In genomic region chr3:78610462-78611125, GRCh38 we compare ENCODE assay signal across 20 cellular contexts.
A peak's percentile ranks its signal among the peaks of the same experiment; 100 is the strongest.
DNase-seq lines count a peak whose midpoint lies in the region; ATAC-seq and TF ChIP-seq lines count a peak whose summit lies in the region.
"Had no signal": no experiment of that assay in that cellular context is flagged by ENCODE, and none has a peak within 500 bp of the region (broad histone marks: within the 10 kb centered on the region; RNA-seq: fewer than 3 reads in every experiment).

No MANE protein-coding gene starts in this region.

- in situ Hi-C loops in brain microvascular endothelial cell (cut with HindIII; ENCODE audit: low pct_ligation_motif_present, low sequenced_read_pairs): no loop called here

- no peaks in the 10 kb centered on the region for H3K36me3 ChIP-seq in breast epithelium
- peaks cover 3% of the 10 kb centered on the region for H3K36me3 ChIP-seq in brain microvascular endothelial cell (replicated peaks)
- H3K36me3 ChIP-seq: Peyer's patch had no signal

- no peaks in the 10 kb centered on the region for H3K4me1 Mint-ChIP-seq in MCF 10A (ENCODE audit: insufficient read depth, unreplicated experiment)
- H3K4me1 Mint-ChIP-seq: B cell, IgD-negative memory B cell had no signal

- no peaks in the 10 kb centered on the region for H3K27me3 Mint-ChIP-seq in MCF 10A (ENCODE audit: insufficient read depth, unreplicated experiment)
- H3K27me3 Mint-ChIP-seq: B cell, IgD-negative memory B cell had no signal

- peak overlapping the region; percentile 31 for H3K27ac Mint-ChIP-seq in MCF 10A (ENCODE audit: low read depth, unreplicated experiment)
- H3K27ac Mint-ChIP-seq: B cell, IgD-negative memory B cell had no signal

- H3K4me1 ChIP-seq in breast epithelium (no peaks in the 10 kb centered on the region), foreskin keratinocyte (peaks cover 5% of the 10 kb centered on the region)
- H3K4me1 ChIP-seq: Peyer's patch, SJSA1 had no signal

- H3K27me3 ChIP-seq in breast epithelium (no peaks in the 10 kb centered on the region), brain microvascular endothelial cell (replicated peaks) (no peaks in the 10 kb centered on the region), foreskin keratinocyte (no peaks in the 10 kb centered on the region)
- H3K27me3 ChIP-seq: Peyer's patch, SJSA1 had no signal

- intact Hi-C loops in MCF 10A (cut with micrococcal nuclease): no loop called here
- intact Hi-C loops in breast epithelium (cut with DNase I; ENCODE audit: low total_unique reads): no loop called here

- no peak for TF ChIP-seq POLR2A in breast epithelium (IDR thresholded peaks at IDR 0.05)

- no peak for DNase-seq in MCF 10A (ENCODE audit: unreplicated experiment)
- no peak for DNase-seq in breast epithelium (ENCODE audit: low spot score in 2 of 2)
- peak; percentile 9 for DNase-seq in brain microvascular endothelial cell
- DNase-seq in foreskin keratinocyte: peak in 1 of 2 donors; percentile 34
- DNase-seq in superior temporal gyrus (ENCODE audit: extremely low spot score): peak; percentile 53
- no peak for DNase-seq in NCI-H1105 (lab: John Stamatoyannopoulos, UW)
- DNase-seq in HK-2 (ENCODE audit: unreplicated experiment): no peak
- no peak for DNase-seq in Ammon's horn (ENCODE audit: low spot score)
- DNase-seq: DMS79 treated with DMSO at 0.1 percent for 48 hours, Kasumi-1, NCI-H187, NCI-H2107, NCI-H226, NCI-H524 treated with DMSO at 0.1 percent for 48 hours, Peyer's patch had no signal

- POLR2A ChIA-PET in MCF 10A (lab: Yijun Ruan, JAX): no interaction called here

- TF ChIP-seq CTCF in MCF 10A (IDR thresholded peaks at IDR 0.05; ENCODE audit: unreplicated experiment): no peak
- no peak for TF ChIP-seq CTCF in breast epithelium (IDR thresholded peaks at IDR 0.05)
- TF ChIP-seq CTCF in brain microvascular endothelial cell (IDR thresholded peaks at IDR 0.05; ENCODE audit: low read depth, low read length, missing control alignments): no peak
- TF ChIP-seq CTCF in foreskin keratinocyte (conservative IDR thresholded peaks at IDR 0.05): no peak

- no peaks in the 10 kb centered on the region for H3K36me3 Mint-ChIP-seq in MCF 10A (ENCODE audit: insufficient read depth, unreplicated experiment)
- H3K36me3 Mint-ChIP-seq: IgD-negative memory B cell had no signal

- CTCF ChIA-PET in MCF 10A (lab: Yijun Ruan, JAX): no interaction called here

- H3K27ac ChIP-seq in breast epithelium (no peak overlapping the region), brain microvascular endothelial cell (no peak overlapping the region), foreskin keratinocyte (no peak overlapping the region)
- H3K27ac ChIP-seq: 22Rv1, Peyer's patch, SJSA1 had no signal

- BruUV-seq in MCF 10A (replicated peaks; lab: Mats Ljungman, UMichigan): no TSS peak

- H3K4me3 ChIP-seq in breast epithelium: no peak overlapping the region
- H3K4me3 ChIP-seq in brain microvascular endothelial cell (ENCODE audit: low read depth, low read length): no peak overlapping the region
- H3K4me3 ChIP-seq: Peyer's patch, SJSA1 had no signal

- peak; percentile 82 for ATAC-seq in foreskin keratinocyte
- ATAC-seq: HCT116 had no signal

- H3K9me3 Mint-ChIP-seq in MCF 10A (ENCODE audit: unreplicated experiment): no peaks in the 10 kb centered on the region

- H3K9me3 ChIP-seq in breast epithelium: no peaks in the 10 kb centered on the region
- H3K9me3 ChIP-seq: Peyer's patch, SJSA1 had no signal

- H3K4me3 Mint-ChIP-seq in MCF 10A (ENCODE audit: unreplicated experiment): no peak overlapping the region
- H3K4me3 Mint-ChIP-seq: B cell, IgD-negative memory B cell had no signal

Comparison
In these comparisons a context has a peak if more than half of its experiments do, and no peak if none do; other contexts are left out.
1. DNase-seq: peak in brain microvascular endothelial cell (single experiment) and superior temporal gyrus (single experiment); none in MCF 10A (single experiment), breast epithelium (0 of 2), NCI-H1105 (single experiment), HK-2 (single experiment) and Ammon's horn (single experiment).